14 cellular contexts compared by ENCODE assay signal in the genomic region with DNA sequence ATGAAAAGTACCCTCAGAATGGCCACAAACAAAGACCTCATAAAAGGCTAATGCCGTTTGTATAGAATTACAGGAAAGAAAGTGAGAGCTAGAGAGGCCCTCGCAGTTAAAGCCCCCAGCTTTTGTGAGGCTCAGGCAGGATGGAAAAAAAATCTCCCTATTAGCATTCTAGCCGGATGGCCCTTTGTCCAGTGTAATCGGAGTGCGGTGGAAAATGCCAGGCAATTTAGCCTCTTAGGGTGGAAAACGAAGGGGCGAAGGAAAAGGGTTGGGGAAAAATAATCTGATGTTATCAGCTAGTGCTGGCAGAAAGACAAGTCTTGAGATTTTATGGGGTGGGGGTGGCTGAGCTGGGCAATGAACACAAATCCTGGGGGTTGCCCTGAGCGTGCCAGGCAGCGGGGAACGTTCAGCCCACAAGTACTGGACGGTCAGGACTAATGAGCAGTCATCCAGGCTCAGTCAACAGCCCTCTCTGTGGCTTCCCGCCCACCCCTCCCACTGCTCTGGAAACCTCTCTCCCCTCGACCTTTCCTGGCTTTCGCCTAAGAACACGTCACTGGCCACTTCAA.
DNase-seq lines count a peak whose midpoint lies in the region; ATAC-seq and TF ChIP-seq lines count a peak whose summit lies in the region.
"Had no signal": no experiment of that assay in that cellular context is flagged by ENCODE, and none has a peak within 500 bp of the region (broad histone marks: within the 10 kb centered on the region; RNA-seq: fewer than 3 reads in every experiment).

No MANE protein-coding gene starts in this region.

- H3K27ac Mint-ChIP-seq in mesothelial cell of epicardium (peak overlapping the region; percentile 78), type B pancreatic cell (peak overlapping the region; percentile 2), CD14-positive monocyte (no peak overlapping the region)

- H3K27me3 Mint-ChIP-seq in mesothelial cell of epicardium (ENCODE audit: low read depth) (no peaks in the 10 kb centered on the region), type B pancreatic cell (no peaks in the 10 kb centered on the region), CD14-positive monocyte (ENCODE audit: low read depth in 3 of 3) (peaks cover 4 to 11% (median 10%) of the 10 kb centered on the region in 3 donors)

- no peaks in the 10 kb centered on the region for H3K9me3 Mint-ChIP-seq in mesothelial cell of epicardium
- no peaks in the 10 kb centered on the region for H3K9me3 Mint-ChIP-seq in type B pancreatic cell
- H3K9me3 Mint-ChIP-seq in CD14-positive monocyte, result no peaks in the 10 kb centered on the region

- no peak for TF ChIP-seq CTCF in VCaP (conservative IDR thresholded peaks at IDR 0.05)
- no peak for TF ChIP-seq CTCF in mesothelial cell of epicardium (IDR thresholded peaks at IDR 0.05; ENCODE audit: unreplicated experiment)
- no peak for TF ChIP-seq CTCF in type B pancreatic cell (conservative IDR thresholded peaks at IDR 0.05)
- no peak for TF ChIP-seq CTCF in CD14-positive monocyte (IDR thresholded peaks at IDR 0.05)
- no peak for TF ChIP-seq CTCF in foreskin keratinocyte (conservative IDR thresholded peaks at IDR 0.05)

- ATAC-seq in foreskin keratinocyte, result no peak

- H3K4me1 ChIP-seq in foreskin keratinocyte, result no peaks in the 10 kb centered on the region

- peaks cover 2% of the 10 kb centered on the region for H3K27me3 ChIP-seq in foreskin keratinocyte
- H3K27me3 ChIP-seq: colonic mucosa had no signal

- H3K4me1 Mint-ChIP-seq in mesothelial cell of epicardium (peaks cover 56% of the 10 kb centered on the region), type B pancreatic cell (ENCODE audit: unreplicated experiment) (peaks cover 90% of the 10 kb centered on the region), CD14-positive monocyte (peaks cover 11% of the 10 kb centered on the region)

- DNase-seq in DMS 273 (lab: John Stamatoyannopoulos, UW; ENCODE audit: unreplicated experiment), result peak; percentile 36
- DNase-seq in DMS 273 treated with DMSO at 0.1 percent for 48 hours (lab: John Stamatoyannopoulos, UW), result no peak
- no peak for DNase-seq in mesothelial cell of epicardium (ENCODE audit: low spot score in 2 of 2, unreplicated experiment in 2 of 2)
- DNase-seq in type B pancreatic cell (ENCODE audit: extremely low spot score, unreplicated experiment), result no peak
- no peak for DNase-seq in HuH-7 (ENCODE audit: low spot score)
- DNase-seq in CD14-positive monocyte (ENCODE audit: low spot score), result no peak
- no peak for DNase-seq in foreskin keratinocyte
- DNase-seq: colonic mucosa; H7; MV-4-11; PC-9; stimulated activated CD4-positive, alpha-beta T cell treated with anti-CD3 and anti-CD28 coated beads, Interleukin-12 subunit alpha, Interleukin-12 subunit beta, amount 100 ng/mL, for 4 hours had no signal

- no peaks in the 10 kb centered on the region for H3K36me3 Mint-ChIP-seq in mesothelial cell of epicardium
- H3K36me3 Mint-ChIP-seq in type B pancreatic cell, result peaks cover 9% of the 10 kb centered on the region
- no peaks in the 10 kb centered on the region for H3K36me3 Mint-ChIP-seq in CD14-positive monocyte

- intact Hi-C loops in CD14-positive monocyte (cut with micrococcal nuclease), result loop anchor here in 1 of 2 donors (10.0 kb wide), 1 partner anchor 244 kb away; no protein-coding TSS in a partner anchor

- H3K27ac ChIP-seq in VCaP, result peak overlapping the region; percentile 95
- H3K27ac ChIP-seq in foreskin keratinocyte, result no peak overlapping the region
- H3K27ac ChIP-seq: 22Rv1, colonic mucosa, PC-9 had no signal

- H3K4me3 Mint-ChIP-seq in mesothelial cell of epicardium (no peak overlapping the region), type B pancreatic cell (peak overlapping the region; percentile 55), CD14-positive monocyte (no peak overlapping the region)

Comparison
In these comparisons a context has a peak if more than half of its experiments do, and no peak if none do; other contexts are left out.
1. H3K27ac Mint-ChIP-seq: peak in mesothelial cell of epicardium (single experiment) and type B pancreatic cell (single experiment); none in CD14-positive monocyte (0 of 7).